ENCODE assay signal across 1 cellular context in the genomic region with DNA sequence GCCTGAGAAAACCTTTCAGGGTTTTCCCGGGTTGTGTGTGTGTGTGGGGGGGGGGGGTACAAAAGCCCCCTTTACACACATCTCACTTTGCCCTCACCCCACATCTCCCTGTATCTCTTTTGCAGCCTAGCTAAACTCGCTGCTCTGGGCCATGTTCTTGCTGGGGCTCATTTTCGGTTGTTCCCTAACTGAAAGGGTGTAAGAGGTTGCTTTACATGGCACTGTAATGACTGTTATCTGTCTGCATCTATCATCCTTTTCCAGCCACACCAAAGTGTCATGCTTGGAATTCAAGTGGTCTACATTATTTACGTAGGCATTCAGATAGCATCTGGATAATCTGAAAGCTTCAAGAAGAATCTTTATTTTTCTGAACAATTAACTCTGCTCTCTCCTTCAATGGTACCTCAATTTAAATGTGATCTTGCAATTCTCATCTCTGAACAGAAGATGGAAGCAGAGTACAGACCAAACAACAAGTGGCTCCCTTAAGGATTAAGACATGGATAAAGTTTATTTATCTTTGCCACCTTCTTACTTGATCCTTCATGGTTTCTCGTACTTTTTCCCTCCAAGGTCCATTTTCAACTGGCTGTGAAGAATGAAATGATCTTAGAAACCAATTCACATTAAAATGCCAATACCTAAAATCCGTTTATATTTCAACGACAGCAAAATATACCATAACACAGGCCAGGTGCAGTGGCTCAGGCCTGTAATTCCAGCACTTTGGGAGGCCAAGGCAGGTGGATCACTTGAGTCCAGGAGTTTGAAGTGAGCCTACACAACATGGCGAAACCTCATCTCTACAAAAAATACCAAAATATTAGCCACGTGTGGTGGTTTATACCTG.
TF ChIP-seq lines count a peak whose summit lies in the region.

No MANE protein-coding gene starts in this region.

TF ChIP-seq in GM23338, 12 proteins besides CTCF, POLR2A, EP300 and RAD21 (continued from another document):
- TF ChIP-seq, protein P1, sequence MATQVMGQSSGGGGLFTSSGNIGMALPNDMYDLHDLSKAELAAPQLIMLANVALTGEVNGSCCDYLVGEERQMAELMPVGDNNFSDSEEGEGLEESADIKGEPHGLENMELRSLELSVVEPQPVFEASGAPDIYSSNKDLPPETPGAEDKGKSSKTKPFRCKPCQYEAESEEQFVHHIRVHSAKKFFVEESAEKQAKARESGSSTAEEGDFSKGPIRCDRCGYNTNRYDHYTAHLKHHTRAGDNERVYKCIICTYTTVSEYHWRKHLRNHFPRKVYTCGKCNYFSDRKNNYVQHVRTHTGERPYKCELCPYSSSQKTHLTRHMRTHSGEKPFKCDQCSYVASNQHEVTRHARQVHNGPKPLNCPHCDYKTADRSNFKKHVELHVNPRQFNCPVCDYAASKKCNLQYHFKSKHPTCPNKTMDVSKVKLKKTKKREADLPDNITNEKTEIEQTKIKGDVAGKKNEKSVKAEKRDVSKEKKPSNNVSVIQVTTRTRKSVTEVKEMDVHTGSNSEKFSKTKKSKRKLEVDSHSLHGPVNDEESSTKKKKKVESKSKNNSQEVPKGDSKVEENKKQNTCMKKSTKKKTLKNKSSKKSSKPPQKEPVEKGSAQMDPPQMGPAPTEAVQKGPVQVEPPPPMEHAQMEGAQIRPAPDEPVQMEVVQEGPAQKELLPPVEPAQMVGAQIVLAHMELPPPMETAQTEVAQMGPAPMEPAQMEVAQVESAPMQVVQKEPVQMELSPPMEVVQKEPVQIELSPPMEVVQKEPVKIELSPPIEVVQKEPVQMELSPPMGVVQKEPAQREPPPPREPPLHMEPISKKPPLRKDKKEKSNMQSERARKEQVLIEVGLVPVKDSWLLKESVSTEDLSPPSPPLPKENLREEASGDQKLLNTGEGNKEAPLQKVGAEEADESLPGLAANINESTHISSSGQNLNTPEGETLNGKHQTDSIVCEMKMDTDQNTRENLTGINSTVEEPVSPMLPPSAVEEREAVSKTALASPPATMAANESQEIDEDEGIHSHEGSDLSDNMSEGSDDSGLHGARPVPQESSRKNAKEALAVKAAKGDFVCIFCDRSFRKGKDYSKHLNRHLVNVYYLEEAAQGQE (IDR thresholded peaks at IDR 0.05; ENCODE audit: unreplicated experiment), result no peak
- TF ChIP-seq ZNF331 (CRISPR knock-in tag; IDR thresholded peaks at IDR 0.05; ENCODE audit: low read depth) (no peak), POLR2AphosphoS5 (IDR thresholded peaks at IDR 0.05; ENCODE audit: low read depth) (no peak)
- TF ChIP-seq, protein P2, sequence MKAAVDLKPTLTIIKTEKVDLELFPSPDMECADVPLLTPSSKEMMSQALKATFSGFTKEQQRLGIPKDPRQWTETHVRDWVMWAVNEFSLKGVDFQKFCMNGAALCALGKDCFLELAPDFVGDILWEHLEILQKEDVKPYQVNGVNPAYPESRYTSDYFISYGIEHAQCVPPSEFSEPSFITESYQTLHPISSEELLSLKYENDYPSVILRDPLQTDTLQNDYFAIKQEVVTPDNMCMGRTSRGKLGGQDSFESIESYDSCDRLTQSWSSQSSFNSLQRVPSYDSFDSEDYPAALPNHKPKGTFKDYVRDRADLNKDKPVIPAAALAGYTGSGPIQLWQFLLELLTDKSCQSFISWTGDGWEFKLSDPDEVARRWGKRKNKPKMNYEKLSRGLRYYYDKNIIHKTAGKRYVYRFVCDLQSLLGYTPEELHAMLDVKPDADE (IDR thresholded peaks at IDR 0.05), result no peak
